Comparison of ENCODE assay signal across 8 cellular contexts in genomic region chr1:107058245-107059032, GRCh38. TPM values are rescaled to one million over a fixed set of nuclear protein-coding genes. Genes with fewer than 3 reads are reported as not detected.
DNase-seq lines count a peak whose midpoint lies in the region; ATAC-seq and TF ChIP-seq lines count a peak whose summit lies in the region.

No MANE protein-coding gene starts in this region.

- H3K4me3 ChIP-seq in stomach (peak overlapping the region in 3 of 4 donors; percentile 91 to 93 (median 92)), adrenal gland (no peak overlapping the region)

- H3K27me3 ChIP-seq in stomach (no peaks in the 10 kb centered on the region), adrenal gland (no peaks in the 10 kb centered on the region)

- intact Hi-C loops in stomach (cut with DNase I; ENCODE audit: low total_unique reads) (no loop called here), adrenal gland (cut with DNase I) (no loop called here)

- no peaks in the 10 kb centered on the region for H3K9me3 ChIP-seq in T-helper 17 cell (ENCODE audit: control insufficient read depth, low read length, poor library complexity, severe bottlenecking)
- no peaks in the 10 kb centered on the region for H3K9me3 ChIP-seq in stomach
- no peaks in the 10 kb centered on the region for H3K9me3 ChIP-seq in adrenal gland (replicated peaks in 1 of 3)

- H3K4me1 Mint-ChIP-seq in activated T-cell treated with anti-CD3 and anti-CD28 coated beads, Interleukin-2, amount 50 U/mL, for 72 hours (ENCODE audit: low read depth) = peaks cover 25% of the 10 kb centered on the region
- H3K4me1 Mint-ChIP-seq in T-helper 17 cell (peaks cover 10% of the 10 kb centered on the region), glutamatergic neuron (ENCODE audit: low read depth, unreplicated experiment) (peaks cover 11% of the 10 kb centered on the region)

- H3K36me3 ChIP-seq in stomach (peaks cover 0 to 16% (median 13%) of the 10 kb centered on the region in 4 donors), adrenal gland (replicated peaks in 1 of 2) (no peaks in the 10 kb centered on the region)

- ATAC-seq in activated T-cell treated with anti-CD3 and anti-CD28 coated beads, Interleukin-2, amount 50 U/mL, for 72 hours (replicated peaks in 1 of 2) = no peak
- ATAC-seq in T-helper 17 cell = no peak

- WGBS in stomach, 5 donors = 63 to 72% (median 71%) methylated on average over 4 of the region's 4 CpGs
- 73 to 82% (median 74%) methylated on average over 4 of the region's 4 CpGs for WGBS in adrenal gland, 4 donors

- no peaks in the 10 kb centered on the region for H3K27me3 Mint-ChIP-seq in activated T-cell treated with anti-CD3 and anti-CD28 coated beads, Interleukin-2, amount 50 U/mL, for 72 hours (ENCODE audit: low read depth)
- H3K27me3 Mint-ChIP-seq in T-helper 17 cell (no peaks in the 10 kb centered on the region), glutamatergic neuron (ENCODE audit: unreplicated experiment) (peaks cover 10% of the 10 kb centered on the region)

- H3K4me3 Mint-ChIP-seq in activated T-cell treated with anti-CD3 and anti-CD28 coated beads, Interleukin-2, amount 50 U/mL, for 72 hours = peak overlapping the region; percentile 98
- H3K4me3 Mint-ChIP-seq in T-helper 17 cell (peak overlapping the region; percentile 99), glutamatergic neuron (ENCODE audit: unreplicated experiment) (peak overlapping the region; percentile 96)

- no peak for TF ChIP-seq CTCF in glutamatergic neuron (IDR thresholded peaks at IDR 0.05; ENCODE audit: partially characterized antibody, unreplicated experiment)
- TF ChIP-seq CTCF in stomach (IDR thresholded peaks at IDR 0.05) = no peak
- no peak for TF ChIP-seq CTCF in adrenal gland (IDR thresholded peaks at IDR 0.05)

- H3K4me1 ChIP-seq in stomach (peaks cover 6 to 28% (median 18%) of the 10 kb centered on the region in 4 donors), adrenal gland (replicated peaks in 1 of 2) (peaks cover 4 to 11% of the 10 kb centered on the region in 2 donors)

- TF ChIP-seq POLR2A in stomach (IDR thresholded peaks at IDR 0.05) (no peak), adrenal gland (IDR thresholded peaks at IDR 0.05) (no peak)

- H3K36me3 Mint-ChIP-seq in activated T-cell treated with anti-CD3 and anti-CD28 coated beads, Interleukin-2, amount 50 U/mL, for 72 hours (ENCODE audit: insufficient read depth in 2 of 2) = peaks cover 2 to 5% of the 10 kb centered on the region in 2 donors
- peaks cover 3% of the 10 kb centered on the region for H3K36me3 Mint-ChIP-seq in T-helper 17 cell (ENCODE audit: low read depth)
- H3K36me3 Mint-ChIP-seq in glutamatergic neuron (ENCODE audit: unreplicated experiment) = no peaks in the 10 kb centered on the region

- peak overlapping the region; percentile 22 for H3K27ac Mint-ChIP-seq in activated T-cell treated with anti-CD3 and anti-CD28 coated beads, Interleukin-2, amount 50 U/mL, for 72 hours
- H3K27ac Mint-ChIP-seq in T-helper 17 cell (peak overlapping the region; percentile 67), glutamatergic neuron (ENCODE audit: unreplicated experiment) (no peak overlapping the region)

- DNase-seq in activated T-cell treated with anti-CD3 and anti-CD28 coated beads, Interleukin-2, amount 50 U/mL, for 72 hours = no peak
- no peak for DNase-seq in activated T-cell treated with anti-CD3 and anti-CD28 coated beads, Interleukin-2, amount 50 U/mL, for 1 hour
- DNase-seq in T-helper 17 cell = no peak
- no peak for DNase-seq in glutamatergic neuron
- no peak for DNase-seq in stomach
- DNase-seq in stimulated activated CD4-positive, alpha-beta T cell treated with anti-CD3 and anti-CD28 coated beads, Interleukin-2, amount 100 ng/mL, for 48 hours = no peak
- DNase-seq in NCI-H2196 treated with DMSO at 0.1 percent for 48 hours (lab: John Stamatoyannopoulos, UW; ENCODE audit: unreplicated experiment) = no peak
- no peak for DNase-seq in adrenal gland

- peaks cover 0 to 1% of the 10 kb centered on the region in 2 donors for H3K9me3 Mint-ChIP-seq in activated T-cell treated with anti-CD3 and anti-CD28 coated beads, Interleukin-2, amount 50 U/mL, for 72 hours
- peaks cover 14% of the 10 kb centered on the region for H3K9me3 Mint-ChIP-seq in glutamatergic neuron (ENCODE audit: unreplicated experiment)

- TF ChIP-seq EP300 in stomach (IDR thresholded peaks at IDR 0.05) = no peak

- no peak overlapping the region for H3K27ac ChIP-seq in stomach
- H3K27ac ChIP-seq in adrenal gland = peak overlapping the region in 1 of 5 donors; percentile 85

RNA-seq across cellular contexts. Expression of gene PRMT6, which starts 2.0 kb away (rescaled TPM):
- 1 to 10 TPM; 7.1 to 7.8 TPM for total RNA-seq in activated T-cell treated with anti-CD3 and anti-CD28 coated beads, Interleukin-2, amount 50 U/mL, for 72 hours
- total RNA-seq in T-helper 17 cell (1 to 10 TPM; 6.4 to 6.9 TPM), glutamatergic neuron (ENCODE audit: unreplicated experiment) (16.8 TPM), stomach (10 to 100 TPM in 4 of 5 donors, not detected in 1; 14.7 to 18.8 (median 16.9) TPM), adrenal gland (10 to 100 TPM; 15.3 to 30.4 (median 19.2) TPM)
- polyA plus RNA-seq in stomach (10 to 100 TPM in 2 of 3 donors, 1 to 10 TPM in 1; 8.1 to 13.2 (median 10.8) TPM), adrenal gland (10 to 100 TPM in 1 of 3 donors, 1 to 10 TPM in 2; 9.0 to 14.4 (median 9.7) TPM)

Comparison
In these comparisons a context has a peak if more than half of its experiments do, and no peak if none do; other contexts are left out.
1. H3K4me3 ChIP-seq: peak in stomach (3 of 4); none in adrenal gland (0 of 4).
2. Peak in every context shown above with its lines, with median percentiles within 50 percentile points of each other: H3K4me3 Mint-ChIP-seq.